ENCODE assay signal across 1 cellular context in the genomic region with DNA sequence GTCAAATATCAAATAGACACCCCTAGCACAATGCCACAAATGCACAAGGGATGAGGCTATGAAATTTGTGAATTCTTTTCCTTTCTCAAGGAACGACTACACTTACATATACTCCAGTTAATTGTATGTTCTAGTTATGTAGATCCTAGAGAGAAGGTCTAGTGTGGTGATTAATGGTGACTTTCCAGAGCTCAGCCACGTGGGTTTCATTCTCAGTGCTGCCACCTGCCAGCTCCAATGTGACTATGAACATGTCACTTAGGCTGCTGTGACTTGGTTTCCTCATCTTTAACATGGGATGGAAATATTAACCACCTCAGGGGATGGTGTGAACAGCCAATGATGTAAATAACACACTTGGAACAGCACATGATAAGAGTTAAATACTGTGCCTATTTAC.
TF ChIP-seq lines count a peak whose summit lies in the region.

No MANE protein-coding gene starts in this region.

TF ChIP-seq in GM23338, 12 proteins besides CTCF, POLR2A, EP300 and RAD21 (continued from another document):
- TF ChIP-seq, protein P1, sequence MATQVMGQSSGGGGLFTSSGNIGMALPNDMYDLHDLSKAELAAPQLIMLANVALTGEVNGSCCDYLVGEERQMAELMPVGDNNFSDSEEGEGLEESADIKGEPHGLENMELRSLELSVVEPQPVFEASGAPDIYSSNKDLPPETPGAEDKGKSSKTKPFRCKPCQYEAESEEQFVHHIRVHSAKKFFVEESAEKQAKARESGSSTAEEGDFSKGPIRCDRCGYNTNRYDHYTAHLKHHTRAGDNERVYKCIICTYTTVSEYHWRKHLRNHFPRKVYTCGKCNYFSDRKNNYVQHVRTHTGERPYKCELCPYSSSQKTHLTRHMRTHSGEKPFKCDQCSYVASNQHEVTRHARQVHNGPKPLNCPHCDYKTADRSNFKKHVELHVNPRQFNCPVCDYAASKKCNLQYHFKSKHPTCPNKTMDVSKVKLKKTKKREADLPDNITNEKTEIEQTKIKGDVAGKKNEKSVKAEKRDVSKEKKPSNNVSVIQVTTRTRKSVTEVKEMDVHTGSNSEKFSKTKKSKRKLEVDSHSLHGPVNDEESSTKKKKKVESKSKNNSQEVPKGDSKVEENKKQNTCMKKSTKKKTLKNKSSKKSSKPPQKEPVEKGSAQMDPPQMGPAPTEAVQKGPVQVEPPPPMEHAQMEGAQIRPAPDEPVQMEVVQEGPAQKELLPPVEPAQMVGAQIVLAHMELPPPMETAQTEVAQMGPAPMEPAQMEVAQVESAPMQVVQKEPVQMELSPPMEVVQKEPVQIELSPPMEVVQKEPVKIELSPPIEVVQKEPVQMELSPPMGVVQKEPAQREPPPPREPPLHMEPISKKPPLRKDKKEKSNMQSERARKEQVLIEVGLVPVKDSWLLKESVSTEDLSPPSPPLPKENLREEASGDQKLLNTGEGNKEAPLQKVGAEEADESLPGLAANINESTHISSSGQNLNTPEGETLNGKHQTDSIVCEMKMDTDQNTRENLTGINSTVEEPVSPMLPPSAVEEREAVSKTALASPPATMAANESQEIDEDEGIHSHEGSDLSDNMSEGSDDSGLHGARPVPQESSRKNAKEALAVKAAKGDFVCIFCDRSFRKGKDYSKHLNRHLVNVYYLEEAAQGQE (IDR thresholded peaks at IDR 0.05; ENCODE audit: unreplicated experiment), result no peak
- TF ChIP-seq ZNF331 (CRISPR knock-in tag; IDR thresholded peaks at IDR 0.05; ENCODE audit: low read depth) (no peak), JUNB (IDR thresholded peaks at IDR 0.05; ENCODE audit: unreplicated experiment) (no peak), CREB1 (CRISPR knock-in tag; IDR thresholded peaks at IDR 0.05; ENCODE audit: low read depth) (no peak), EZH2phosphoT487 (IDR thresholded peaks at IDR 0.05; ENCODE audit: unreplicated experiment) (no peak)
